ENCODE assay signal across 8 cellular contexts in genomic region chr5:93583799-93584530, GRCh38. TPM values are rescaled to one million over a fixed set of nuclear protein-coding genes. Genes with fewer than 3 reads are reported as not detected.
DNase-seq lines count a peak whose midpoint lies in the region; ATAC-seq and TF ChIP-seq lines count a peak whose summit lies in the region.

No MANE protein-coding gene starts in this region.

- H3K27me3 ChIP-seq in HUES64 (ENCODE audit: insufficient read depth, low read length) = peaks cover 95% of the 10 kb centered on the region
- no peaks in the 10 kb centered on the region for H3K27me3 ChIP-seq in fibroblast of lung (ENCODE audit: control insufficient read depth, insufficient read depth, low read length)
- peaks cover 89% of the 10 kb centered on the region for H3K27me3 ChIP-seq in neural cell (ENCODE audit: insufficient read depth, low read depth, low read length)

- TF ChIP-seq CTCF in C4-2B (conservative IDR thresholded peaks at IDR 0.05) = no peak
- TF ChIP-seq CTCF in WI38 (IDR thresholded peaks at IDR 0.05; ENCODE audit: low read depth, low read length) = no peak
- no peak for TF ChIP-seq CTCF in fibroblast of lung (conservative IDR thresholded peaks at IDR 0.05 in 1 of 2, IDR thresholded peaks at IDR 0.05 in 1 of 2; ENCODE audit: low read depth in 1 of 2, low read length in 2 of 2)
- no peak for TF ChIP-seq CTCF in neural cell (IDR thresholded peaks at IDR 0.05; ENCODE audit: poor library complexity, severe bottlenecking)

- H4K20me1 ChIP-seq in fibroblast of lung (ENCODE audit: control insufficient read depth, extremely low read depth, insufficient read depth, low read length) (no peaks in the 10 kb centered on the region), neural cell (ENCODE audit: insufficient read depth) (no peaks in the 10 kb centered on the region)

- TF ChIP-seq EP300 in neural cell (conservative IDR thresholded peaks at IDR 0.05; ENCODE audit: poor library complexity, severe bottlenecking) = no peak

- H3K4me1 ChIP-seq in HUES64 (ENCODE audit: insufficient read depth, low read length) (peaks cover 24% of the 10 kb centered on the region), fibroblast of lung (ENCODE audit: control insufficient read depth, extremely low read depth, insufficient read depth, low read length) (peaks cover 3% of the 10 kb centered on the region)

- H3K36me3 ChIP-seq in HUES64 (ENCODE audit: insufficient read depth, low read length) (no peaks in the 10 kb centered on the region), fibroblast of lung (ENCODE audit: control insufficient read depth, insufficient read depth, low read length) (peaks cover 6% of the 10 kb centered on the region), neural cell (ENCODE audit: insufficient read depth, low read length) (no peaks in the 10 kb centered on the region)

- H3K79me2 ChIP-seq in fibroblast of lung (ENCODE audit: control insufficient read depth, insufficient read depth, low read length) (peaks cover 78% of the 10 kb centered on the region), neural cell (replicated peaks; ENCODE audit: insufficient read depth, low read length) (no peaks in the 10 kb centered on the region)

- peak overlapping the region; percentile 48 for H3K27ac ChIP-seq in C4-2B
- H3K27ac ChIP-seq in HUES64 (ENCODE audit: low read depth, low read length) = no peak overlapping the region
- H3K27ac ChIP-seq in fibroblast of lung (ENCODE audit: insufficient read depth, low read length) = peak overlapping the region; percentile 84
- H3K27ac ChIP-seq in neural cell (ENCODE audit: low read length) = no peak overlapping the region

- H3K9ac ChIP-seq in HUES64 (ENCODE audit: low read depth, low read length) = peak overlapping the region; percentile 10; the same call in 1 of the 2 replicates
- H3K9ac ChIP-seq in fibroblast of lung (ENCODE audit: insufficient read depth, low read length) = peak overlapping the region; percentile 87
- peak overlapping the region; percentile 49 for H3K9ac ChIP-seq in neural cell (ENCODE audit: low read length)

- no peaks in the 10 kb centered on the region for H3K9me2 ChIP-seq in neural cell (ENCODE audit: insufficient read depth, low read length)

- H3K4me3 ChIP-seq in HUES64 (ENCODE audit: low read length) (peak overlapping the region; percentile 49), WI38 (ENCODE audit: low read depth, low read length) (peak overlapping the region; percentile 92), fibroblast of lung (replicated peaks in 1 of 4; ENCODE audit: control extremely low read depth in 1 of 4, insufficient read depth in 1 of 4, low read depth in 3 of 4, low read length in 4 of 4) (peak overlapping the region; percentile 77 to 98 (median 96)), neural cell (ENCODE audit: low read length) (peak overlapping the region; percentile 64)

- WGBS in HUES64 = under 1% methylated on average over 103 of the region's 103 CpGs

- H3K9me3 ChIP-seq in HUES64 (ENCODE audit: insufficient read depth, low read depth, low read length) = no peaks in the 10 kb centered on the region
- no peaks in the 10 kb centered on the region for H3K9me3 ChIP-seq in fibroblast of lung (ENCODE audit: control insufficient read depth, insufficient read depth, low read depth, low read length)
- peaks cover 5% of the 10 kb centered on the region for H3K9me3 ChIP-seq in neural cell (ENCODE audit: low read length)

- H3K4me2 ChIP-seq in fibroblast of lung (ENCODE audit: extremely low read depth, insufficient read depth, low read length) (peak overlapping the region; percentile 40), neural cell (ENCODE audit: low read length) (no peak overlapping the region)

- H2AFZ ChIP-seq in fibroblast of lung (ENCODE audit: low read length) = no peak overlapping the region
- H2AFZ ChIP-seq in neural cell (ENCODE audit: low read depth, low read length) = no peak overlapping the region

- no peak for TF ChIP-seq RAD21 in neural cell (conservative IDR thresholded peaks at IDR 0.05)

- H3F3A ChIP-seq in neural cell (ENCODE audit: insufficient read depth, low read length, poor library complexity, severe bottlenecking) = peaks cover 5% of the 10 kb centered on the region

- peak; percentile 47 to 63 for DNase-seq in fibroblast of lung (ENCODE audit: low read depth in 2 of 2)
- no peak for DNase-seq in T-helper 9 cell

- ATAC-seq in GM18867 (IDR thresholded peaks at IDR 0.05; ENCODE audit: unreplicated experiment) (peak; percentile 45), GM18861 (IDR thresholded peaks at IDR 0.05; ENCODE audit: unreplicated experiment) (no peak)

TF ChIP-seq in neural cell, 6 proteins besides CTCF, POLR2A, EP300 and RAD21:
- TF ChIP-seq REST (IDR thresholded peaks at IDR 0.05; ENCODE audit: borderline replicate concordance) (no peak), POLR2AphosphoS5 (IDR thresholded peaks at IDR 0.05) (peak; percentile 21), SMC3 (conservative IDR thresholded peaks at IDR 0.05; ENCODE audit: poor library complexity) (peak; percentile 45)

RNA-seq across cellular contexts. Expression of gene NR2F1, which starts 0.9 kb away (rescaled TPM):
- 24.5 TPM for polyA plus RNA-seq in HUES64 (2013, experiment 1 of 2)
- polyA plus RNA-seq in HUES64 (2013, experiment 2 of 2) = 47.7 TPM
- 63.7 and 90.8 TPM in 2 replicates for total RNA-seq in fibroblast of lung
- 64.4 and 90.5 TPM in 2 replicates for polyA plus RNA-seq in fibroblast of lung
- 94.8 and 115 TPM in 2 replicates for polyA plus RNA-seq in fibroblast of lung (2012)
- polyA minus RNA-seq in fibroblast of lung (ENCODE audit: low replicate concordance) = 230 and 328 TPM in 2 replicates
- 2.1 and 2.3 TPM in 2 replicates for polyA plus RNA-seq in neural cell
- 1.7 and 1.9 TPM in 2 replicates for polyA minus RNA-seq in neural cell

RNA-seq across cellular contexts. Expression of gene NR2F1-AS1, which starts 2.9 kb away (rescaled TPM):
- polyA plus RNA-seq in HUES64 (2013, experiment 1 of 2) = 3.7 TPM
- polyA plus RNA-seq in HUES64 (2013, experiment 2 of 2) = 8.7 TPM
- 33.6 and 44.6 TPM in 2 replicates for total RNA-seq in fibroblast of lung
- polyA plus RNA-seq in fibroblast of lung (22.4 and 29.6 TPM in 2 replicates), neural cell (0.24 and 0.42 TPM in 2 replicates)
- 28.6 and 29.3 TPM in 2 replicates for polyA plus RNA-seq in fibroblast of lung (2012)
- polyA minus RNA-seq in fibroblast of lung (ENCODE audit: low replicate concordance) (4.1 and 6.4 TPM in 2 replicates), neural cell (0.97 and 2.0 TPM in 2 replicates)

Comparison
In these comparisons a context has a peak if more than half of its experiments do, and no peak if none do; other contexts are left out.
1. H3K27ac ChIP-seq: peak in C4-2B (single experiment) and fibroblast of lung (single experiment); none in HUES64 (single experiment) and neural cell (single experiment).
2. H3K9ac ChIP-seq: peak in every context shown above with its lines; median percentile 87 in fibroblast of lung; 49 in neural cell; 10 in HUES64.
3. RNA of gene NR2F1, which starts 0.9 kb away (polyA plus RNA-seq): 64.4 to 115 TPM in fibroblast of lung; 2.1 to 2.3 TPM in neural cell; every median in the first group is over 10 times any median in the second.
4. RNA of gene NR2F1-AS1, which starts 2.9 kb away (polyA plus RNA-seq): 22.4 to 29.6 TPM in fibroblast of lung; 0.24 to 0.42 TPM in neural cell; every median in the first group is over 10 times any median in the second.
5. Peak in every context shown above with its lines, with median percentiles within 50 percentile points of each other: H3K4me3 ChIP-seq.